Comparison of ENCODE assay signal across 8 cellular contexts in the genomic region with DNA sequence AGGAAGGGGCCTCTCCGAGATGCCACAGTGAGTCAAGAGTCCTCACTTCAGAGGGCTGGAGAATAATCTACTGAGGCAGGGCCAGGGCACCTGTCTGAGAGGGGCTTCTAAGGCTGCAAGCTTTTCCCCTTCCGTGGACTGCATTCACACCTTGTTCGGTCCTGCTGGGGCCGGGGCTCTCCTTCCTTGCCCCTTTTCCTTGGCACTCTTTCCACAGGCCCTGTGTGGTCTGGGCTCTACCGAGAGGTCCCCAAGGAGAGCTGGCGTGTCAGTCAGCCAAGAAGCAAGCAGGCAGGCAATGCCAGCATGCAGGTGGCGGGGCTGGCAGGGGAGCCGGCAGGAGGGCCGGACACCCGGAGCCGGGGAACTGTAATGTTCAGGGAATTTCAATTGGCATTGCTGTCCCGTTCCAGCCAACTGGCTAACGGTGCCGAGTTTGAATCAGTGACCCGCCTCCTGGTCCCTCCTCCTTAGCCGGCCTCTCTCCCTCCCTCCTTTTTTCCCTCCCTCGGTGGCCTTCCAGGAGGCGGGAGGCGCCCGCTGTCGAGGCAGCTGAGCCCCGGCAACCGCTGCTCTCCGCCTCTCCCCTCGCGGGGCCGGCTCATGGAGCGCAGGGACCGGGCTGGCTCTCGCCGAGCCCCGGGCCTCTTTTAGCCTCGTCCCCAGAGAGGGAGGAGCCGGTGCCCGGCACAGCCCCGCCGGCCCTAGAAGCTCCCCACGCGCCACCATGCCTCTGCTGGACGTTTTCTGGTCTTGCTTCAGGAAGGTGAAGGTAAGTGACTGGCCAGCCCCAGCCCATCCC. TPM values are rescaled to one million over a fixed set of nuclear protein-coding genes. Genes with fewer than 3 reads are reported as not detected.
DNase-seq lines count a peak whose midpoint lies in the region; ATAC-seq and TF ChIP-seq lines count a peak whose summit lies in the region.

A gene with protein sequence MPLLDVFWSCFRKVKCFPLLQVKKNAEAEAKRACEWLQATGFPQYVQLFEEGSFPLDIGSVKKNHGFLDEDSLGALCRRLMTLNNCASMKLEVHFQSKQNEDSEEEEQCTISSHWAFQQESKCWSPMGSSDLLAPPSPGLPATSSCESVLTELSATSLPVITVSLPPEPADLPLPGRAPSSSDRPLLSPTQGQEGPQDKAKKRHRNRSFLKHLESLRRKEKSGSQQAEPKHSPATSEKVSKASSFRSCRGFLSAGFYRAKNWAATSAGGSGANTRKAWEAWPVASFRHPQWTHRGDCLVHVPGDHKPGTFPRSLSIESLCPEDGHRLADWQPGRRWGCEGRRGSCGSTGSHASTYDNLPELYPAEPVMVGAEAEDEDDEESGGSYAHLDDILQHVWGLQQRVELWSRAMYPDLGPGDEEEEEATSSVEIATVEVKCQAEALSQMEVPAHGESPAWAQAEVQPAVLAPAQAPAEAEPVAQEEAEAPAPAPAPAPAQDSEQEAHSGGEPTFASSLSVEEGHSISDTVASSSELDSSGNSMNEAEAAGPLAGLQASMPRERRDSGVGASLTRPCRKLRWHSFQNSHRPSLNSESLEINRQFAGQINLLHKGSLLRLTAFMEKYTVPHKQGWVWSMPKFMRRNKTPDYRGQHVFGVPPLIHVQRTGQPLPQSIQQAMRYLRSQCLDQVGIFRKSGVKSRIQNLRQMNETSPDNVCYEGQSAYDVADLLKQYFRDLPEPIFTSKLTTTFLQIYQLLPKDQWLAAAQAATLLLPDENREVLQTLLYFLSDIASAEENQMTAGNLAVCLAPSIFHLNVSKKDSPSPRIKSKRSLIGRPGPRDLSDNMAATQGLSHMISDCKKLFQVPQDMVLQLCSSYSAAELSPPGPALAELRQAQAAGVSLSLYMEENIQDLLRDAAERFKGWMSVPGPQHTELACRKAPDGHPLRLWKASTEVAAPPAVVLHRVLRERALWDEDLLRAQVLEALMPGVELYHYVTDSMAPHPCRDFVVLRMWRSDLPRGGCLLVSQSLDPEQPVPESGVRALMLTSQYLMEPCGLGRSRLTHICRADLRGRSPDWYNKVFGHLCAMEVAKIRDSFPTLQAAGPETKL (plus strand): TSS at position 511 of the 802 bp plus-strand sequence. CDS start 217 bp downstream, at position 728.

- H3K18ac ChIP-seq in mesendoderm (ENCODE audit: low read length): peak within 1 kb of the TSS; percentile 75

- H4K8ac ChIP-seq in mesendoderm (ENCODE audit: low read depth, low read length): no peak within 1 kb of the TSS

- POLR2A ChIA-PET in activated CD8-positive, alpha-beta T cell treated with anti-CD3 and anti-CD28 coated beads for 36 hours (lab: Charles Lee): no interaction called here

- peaks cover 10% of the 10 kb centered on the region for H3K27me3 Mint-ChIP-seq in endodermal cell (ENCODE audit: insufficient read depth)
- H3K27me3 Mint-ChIP-seq in activated CD8-positive, alpha-beta T cell treated with anti-CD3 and anti-CD28 coated beads for 36 hours: peaks cover 2% of the 10 kb centered on the region
- H3K27me3 Mint-ChIP-seq in activated T-helper 1 cell treated with anti-CD3 and anti-CD28 coated beads, Interleukin-12 subunit alpha, Interleukin-12 subunit beta, Interleukin-2, Interleukin-4 antibody, amounts not matched to agents 30 ng/mL and 10 ng/mL and 1 ng/mL, durations not matched to agents 14 hours and 24 hours and 36 hours (ENCODE audit: insufficient read depth): peaks cover 10% of the 10 kb centered on the region

- no peaks in the 10 kb centered on the region for H3K36me3 ChIP-seq in endodermal cell (ENCODE audit: control insufficient read depth, insufficient read depth, low read length)
- H3K36me3 ChIP-seq in mesendoderm (ENCODE audit: control insufficient read depth, insufficient read depth, low read length): no peaks in the 10 kb centered on the region

- H3K79me2 ChIP-seq in mesendoderm (ENCODE audit: control insufficient read depth, insufficient read depth, low read length): no peaks in the 10 kb centered on the region

- H3K4me3 ChIP-seq in endodermal cell (ENCODE audit: low read length): no peak within 1 kb of the TSS
- no peak within 1 kb of the TSS for H3K4me3 ChIP-seq in mesendoderm (ENCODE audit: low read length)

- H2BK120ac ChIP-seq in mesendoderm (ENCODE audit: low read depth, low read length): no peak within 1 kb of the TSS

- H3K9me3 Mint-ChIP-seq in endodermal cell: peaks cover 37% of the 10 kb centered on the region
- no peaks in the 10 kb centered on the region for H3K9me3 Mint-ChIP-seq in activated CD8-positive, alpha-beta T cell treated with anti-CD3 and anti-CD28 coated beads for 36 hours
- no peaks in the 10 kb centered on the region for H3K9me3 Mint-ChIP-seq in activated T-helper 1 cell treated with anti-CD3 and anti-CD28 coated beads, Interleukin-12 subunit alpha, Interleukin-12 subunit beta, Interleukin-2, Interleukin-4 antibody, amounts not matched to agents 30 ng/mL and 10 ng/mL and 1 ng/mL, durations not matched to agents 14 hours and 24 hours and 36 hours

- DNase-seq in 8988T (peak; percentile 41), endodermal cell (peak; percentile 86), mesendoderm (peak; percentile 78), NCI-H226 (no peak)
- no peak for DNase-seq in activated CD8-positive, alpha-beta T cell treated with anti-CD3 and anti-CD28 coated beads for 36 hours
- DNase-seq in activated T-helper 1 cell treated with anti-CD3 and anti-CD28 coated beads, Interleukin-12 subunit alpha, Interleukin-12 subunit beta, Interleukin-2, Interleukin-4 antibody, amounts not matched to agents 30 ng/mL and 10 ng/mL and 1 ng/mL, durations not matched to agents 14 hours and 24 hours and 36 hours (ENCODE audit: low spot score): no peak

- peak; percentile 43 for TF ChIP-seq CTCF in endodermal cell (conservative IDR thresholded peaks at IDR 0.05)
- no peak for TF ChIP-seq CTCF in activated CD8-positive, alpha-beta T cell treated with anti-CD3 and anti-CD28 coated beads for 36 hours (IDR thresholded peaks at IDR 0.05)

- H3K27ac ChIP-seq in endodermal cell (ENCODE audit: low read depth, low read length) (no peak within 1 kb of the TSS), mesendoderm (ENCODE audit: low read depth, low read length) (no peak within 1 kb of the TSS)

- H3K56ac ChIP-seq in mesendoderm (ENCODE audit: low read length): peak within 1 kb of the TSS; percentile 76

- H3K27ac Mint-ChIP-seq in endodermal cell: no peak within 1 kb of the TSS
- no peak within 1 kb of the TSS for H3K27ac Mint-ChIP-seq in activated CD8-positive, alpha-beta T cell treated with anti-CD3 and anti-CD28 coated beads for 36 hours
- no peak within 1 kb of the TSS for H3K27ac Mint-ChIP-seq in activated T-helper 1 cell treated with anti-CD3 and anti-CD28 coated beads, Interleukin-12 subunit alpha, Interleukin-12 subunit beta, Interleukin-2, Interleukin-4 antibody, amounts not matched to agents 30 ng/mL and 10 ng/mL and 1 ng/mL, durations not matched to agents 14 hours and 24 hours and 36 hours

- H3K4me1 ChIP-seq in endodermal cell (ENCODE audit: control insufficient read depth, insufficient read depth, low read length): no peaks in the 10 kb centered on the region
- H3K4me1 ChIP-seq in mesendoderm (ENCODE audit: control insufficient read depth, low read depth, low read length): no peaks in the 10 kb centered on the region

- H3K23ac ChIP-seq in mesendoderm (ENCODE audit: low read length): no peak within 1 kb of the TSS

- no peaks in the 10 kb centered on the region for H3K27me3 ChIP-seq in endodermal cell (ENCODE audit: control insufficient read depth, insufficient read depth, low read length, poor library complexity, severe bottlenecking)
- H3K27me3 ChIP-seq in mesendoderm (ENCODE audit: insufficient read depth, low read length, poor library complexity): no peaks in the 10 kb centered on the region

- peaks cover 5% of the 10 kb centered on the region for H3K4me1 Mint-ChIP-seq in endodermal cell
- no peaks in the 10 kb centered on the region for H3K4me1 Mint-ChIP-seq in activated CD8-positive, alpha-beta T cell treated with anti-CD3 and anti-CD28 coated beads for 36 hours (ENCODE audit: low read depth)
- H3K4me1 Mint-ChIP-seq in activated T-helper 1 cell treated with anti-CD3 and anti-CD28 coated beads, Interleukin-12 subunit alpha, Interleukin-12 subunit beta, Interleukin-2, Interleukin-4 antibody, amounts not matched to agents 30 ng/mL and 10 ng/mL and 1 ng/mL, durations not matched to agents 14 hours and 24 hours and 36 hours (ENCODE audit: low read depth): no peaks in the 10 kb centered on the region

- no peak within 1 kb of the TSS for H4K5ac ChIP-seq in mesendoderm (ENCODE audit: low read length)

- H2BK15ac ChIP-seq in mesendoderm (replicated peaks; ENCODE audit: low read depth): no peak within 1 kb of the TSS

- H3K79me1 ChIP-seq in mesendoderm (ENCODE audit: low read length): no peaks in the 10 kb centered on the region

- H3K9ac ChIP-seq in endodermal cell (ENCODE audit: extremely low read depth, low read length, poor library complexity, severe bottlenecking) (no peak within 1 kb of the TSS), mesendoderm (ENCODE audit: low read length) (peak within 1 kb of the TSS; percentile 13)

- no peak within 1 kb of the TSS for H2AK5ac ChIP-seq in mesendoderm (ENCODE audit: low read length)

- H2BK5ac ChIP-seq in mesendoderm (ENCODE audit: low read length): no peak within 1 kb of the TSS

- H3K9me3 ChIP-seq in endodermal cell (ENCODE audit: control insufficient read depth, low read length): no peaks in the 10 kb centered on the region

- TF ChIP-seq EP300 in Ishikawa (IDR thresholded peaks at IDR 0.05; ENCODE audit: borderline replicate concordance): no peak

- WGBS in endodermal cell (ENCODE audit: insufficient coverage in 1 of 2, insufficient read length in 1 of 2), 2 experiments: 24 to 80% methylated on average over 1 to 40 of the region's 40 CpGs
- no CpG with 5 or more reads among the region's 40 CpGs for WGBS in mesendoderm (ENCODE audit: extremely low coverage, insufficient coverage, low lambda C conversion rate)

- H3K4me2 ChIP-seq in mesendoderm (ENCODE audit: low read length): peak within 1 kb of the TSS; percentile 27

- CTCF ChIA-PET in activated CD8-positive, alpha-beta T cell treated with anti-CD3 and anti-CD28 coated beads for 36 hours (lab: Charles Lee): no interaction called here

- intact Hi-C loops in activated CD8-positive, alpha-beta T cell treated with anti-CD3 and anti-CD28 coated beads for 36 hours (cut with micrococcal nuclease): no loop called here
- intact Hi-C loops in activated T-helper 1 cell treated with anti-CD3 and anti-CD28 coated beads, Interleukin-12 subunit alpha, Interleukin-12 subunit beta, Interleukin-2, Interleukin-4 antibody, amounts not matched to agents 30 ng/mL and 10 ng/mL and 1 ng/mL, durations not matched to agents 14 hours and 24 hours and 36 hours (cut with micrococcal nuclease): no loop called here

- no peak for TF ChIP-seq RAD21 in Ishikawa (IDR thresholded peaks at IDR 0.05; ENCODE audit: low read depth)

- no peak for ATAC-seq in activated CD8-positive, alpha-beta T cell treated with anti-CD3 and anti-CD28 coated beads for 36 hours
- no peak for ATAC-seq in GM19035 (IDR thresholded peaks at IDR 0.05; ENCODE audit: unreplicated experiment)

- H3K4me3 Mint-ChIP-seq in endodermal cell: peak within 1 kb of the TSS; percentile 33
- H3K4me3 Mint-ChIP-seq in activated CD8-positive, alpha-beta T cell treated with anti-CD3 and anti-CD28 coated beads for 36 hours: no peak within 1 kb of the TSS
- H3K4me3 Mint-ChIP-seq in activated T-helper 1 cell treated with anti-CD3 and anti-CD28 coated beads, Interleukin-12 subunit alpha, Interleukin-12 subunit beta, Interleukin-2, Interleukin-4 antibody, amounts not matched to agents 30 ng/mL and 10 ng/mL and 1 ng/mL, durations not matched to agents 14 hours and 24 hours and 36 hours: no peak within 1 kb of the TSS

- no peaks in the 10 kb centered on the region for H3K36me3 Mint-ChIP-seq in endodermal cell (ENCODE audit: low read depth)
- no peaks in the 10 kb centered on the region for H3K36me3 Mint-ChIP-seq in activated CD8-positive, alpha-beta T cell treated with anti-CD3 and anti-CD28 coated beads for 36 hours (ENCODE audit: low read depth)
- no peaks in the 10 kb centered on the region for H3K36me3 Mint-ChIP-seq in activated T-helper 1 cell treated with anti-CD3 and anti-CD28 coated beads, Interleukin-12 subunit alpha, Interleukin-12 subunit beta, Interleukin-2, Interleukin-4 antibody, amounts not matched to agents 30 ng/mL and 10 ng/mL and 1 ng/mL, durations not matched to agents 14 hours and 24 hours and 36 hours (ENCODE audit: low read depth)

- no peak within 1 kb of the TSS for H3K4ac ChIP-seq in mesendoderm (ENCODE audit: low read depth, low read length)

RNA-seq across cellular contexts. Expression of the gene that starts here (rescaled TPM):
- 1 to 10 TPM; 1.5 to 1.8 TPM for total RNA-seq in endodermal cell
- 3.1 TPM for polyA plus RNA-seq in endodermal cell (2013, experiment 1 of 2)
- 2.7 TPM for polyA plus RNA-seq in endodermal cell (2013, experiment 2 of 2)
- 5.1 TPM for polyA plus RNA-seq in mesendoderm (2013, experiment 1 of 2)
- 5.0 TPM for polyA plus RNA-seq in mesendoderm (2013, experiment 2 of 2)
- under 1 TPM; 0.36 to 0.38 TPM for total RNA-seq in activated CD8-positive, alpha-beta T cell treated with anti-CD3 and anti-CD28 coated beads for 36 hours
- 2.3 and 2.6 TPM in 2 replicates for total RNA-seq in activated T-helper 1 cell treated with anti-CD3 and anti-CD28 coated beads, Interleukin-12 subunit alpha, Interleukin-12 subunit beta, Interleukin-2, Interleukin-4 antibody, amounts not matched to agents 30 ng/mL and 10 ng/mL and 1 ng/mL, durations not matched to agents 14 hours and 24 hours and 36 hours

Comparison
In these comparisons a context has a peak if more than half of its experiments do, and no peak if none do; other contexts are left out.
1. DNase-seq: peak in 8988T (single experiment), endodermal cell (single experiment) and mesendoderm (single experiment); none in NCI-H226 (single experiment), activated CD8-positive, alpha-beta T cell treated with anti-CD3 and anti-CD28 coated beads for 36 hours (single experiment) and activated T-helper 1 cell treated with anti-CD3 and anti-CD28 coated beads, Interleukin-12 subunit alpha, Interleukin-12 subunit beta, Interleukin-2, Interleukin-4 antibody, amounts not matched to agents 30 ng/mL and 10 ng/mL and 1 ng/mL, durations not matched to agents 14 hours and 24 hours and 36 hours (single experiment).